In the genomic region with DNA sequence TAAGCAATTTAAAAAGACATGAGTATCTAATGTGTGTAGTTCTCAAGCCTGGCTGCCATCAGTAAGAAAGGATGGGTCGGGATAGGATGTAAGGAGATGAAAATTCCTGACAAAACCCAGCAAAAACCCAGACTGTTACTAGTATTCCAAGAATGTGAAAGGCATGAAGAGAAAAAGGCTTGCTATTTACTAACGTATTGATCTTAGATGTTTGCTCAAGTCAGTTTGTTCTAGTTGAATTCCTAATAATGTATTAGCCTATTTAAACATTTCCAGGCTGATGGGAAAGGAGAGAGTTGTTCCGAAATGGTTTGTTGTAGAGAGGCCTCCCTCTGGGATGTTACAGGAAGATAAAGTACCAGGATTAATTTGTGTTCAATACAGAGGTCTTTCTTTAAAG, we compare ENCODE assay signal across 18 cellular contexts.
DNase-seq lines count a peak whose midpoint lies in the region; ATAC-seq and TF ChIP-seq lines count a peak whose summit lies in the region.
"Had no signal": no experiment of that assay in that cellular context is flagged by ENCODE, and none has a peak within 500 bp of the region (broad histone marks: within the 10 kb centered on the region; RNA-seq: fewer than 3 reads in every experiment).

No MANE protein-coding gene starts in this region.

- no peak for TF ChIP-seq CTCF in AG10803 (conservative IDR thresholded peaks at IDR 0.05; ENCODE audit: low read length)
- TF ChIP-seq CTCF in endodermal cell (conservative IDR thresholded peaks at IDR 0.05), result no peak
- TF ChIP-seq CTCF in osteocyte (IDR thresholded peaks at IDR 0.05), result no peak
- TF ChIP-seq CTCF in esophagus muscularis mucosa (IDR thresholded peaks at IDR 0.05), result no peak

- ATAC-seq in HG02852 (IDR thresholded peaks at IDR 0.05; ENCODE audit: unreplicated experiment), result no peak
- ATAC-seq: activated CD8-positive, alpha-beta memory T cell treated with anti-CD3 and anti-CD28 coated beads, Interleukin-2, amount 10 ng/mL, durations not matched to agents 7 days and 5 days; activated T-helper 17 cell treated with anti-CD3 and anti-CD28 coated beads, Interleukin-2, amount 50 U/mL, for 72 hours had no signal

- WGBS in endodermal cell (ENCODE audit: insufficient coverage in 1 of 2, insufficient read length in 1 of 2), 2 experiments, result 89 to 93% methylated on average over 2 to 3 of the region's 3 CpGs
- WGBS in esophagus muscularis mucosa, result 85% methylated on average over 3 of the region's 3 CpGs

- H3K9ac ChIP-seq in endodermal cell (ENCODE audit: extremely low read depth, low read length, poor library complexity, severe bottlenecking), result no peak overlapping the region

- intact Hi-C loops in esophagus muscularis mucosa (cut with DNase I), result no loop called here

- no peak for TF ChIP-seq POLR2A in esophagus muscularis mucosa (IDR thresholded peaks at IDR 0.05; ENCODE audit: low read depth)

- H3K36me3 Mint-ChIP-seq in endodermal cell (ENCODE audit: low read depth) (peaks cover 71% of the 10 kb centered on the region), osteocyte (ENCODE audit: unreplicated experiment) (peaks cover 21% of the 10 kb centered on the region)
- H3K36me3 Mint-ChIP-seq: activated CD8-positive, alpha-beta memory T cell treated with anti-CD3 and anti-CD28 coated beads, Interleukin-2, amount 10 ng/mL, durations not matched to agents 7 days and 5 days; activated naive CD8-positive, alpha-beta T cell treated with anti-CD3 and anti-CD28 coated beads for 36 hours; CD4-positive, alpha-beta memory T cell had no signal

- H3K4me1 ChIP-seq in endodermal cell (ENCODE audit: control insufficient read depth, insufficient read depth, low read length) (no peaks in the 10 kb centered on the region), esophagus muscularis mucosa (peaks cover 0 to 10% (median 7%) of the 10 kb centered on the region in 4 donors)

- H3K27me3 ChIP-seq in endodermal cell (ENCODE audit: control insufficient read depth, insufficient read depth, low read length, poor library complexity, severe bottlenecking) (no peaks in the 10 kb centered on the region), esophagus muscularis mucosa (no peaks in the 10 kb centered on the region)
- H3K27me3 ChIP-seq: heart left ventricle had no signal

- H3K27ac Mint-ChIP-seq in endodermal cell (peak overlapping the region; percentile 81), osteocyte (ENCODE audit: unreplicated experiment) (peak overlapping the region; percentile 70)
- H3K27ac Mint-ChIP-seq: activated CD8-positive, alpha-beta memory T cell treated with anti-CD3 and anti-CD28 coated beads, Interleukin-2, amount 10 ng/mL, durations not matched to agents 7 days and 5 days; activated naive CD8-positive, alpha-beta T cell treated with anti-CD3 and anti-CD28 coated beads for 36 hours; activated T-helper 17 cell treated with anti-CD3 and anti-CD28 coated beads, Interleukin-2, amount 50 U/mL, for 72 hours; CD4-positive, alpha-beta memory T cell had no signal

- peaks cover 11% of the 10 kb centered on the region for H3K4me1 Mint-ChIP-seq in endodermal cell
- H3K4me1 Mint-ChIP-seq in osteocyte (ENCODE audit: unreplicated experiment), result peaks cover 24% of the 10 kb centered on the region
- H3K4me1 Mint-ChIP-seq: activated CD8-positive, alpha-beta memory T cell treated with anti-CD3 and anti-CD28 coated beads, Interleukin-2, amount 10 ng/mL, durations not matched to agents 7 days and 5 days; activated naive CD8-positive, alpha-beta T cell treated with anti-CD3 and anti-CD28 coated beads for 36 hours; activated T-helper 17 cell treated with anti-CD3 and anti-CD28 coated beads, Interleukin-2, amount 50 U/mL, for 72 hours; CD4-positive, alpha-beta memory T cell had no signal

- H3K36me3 ChIP-seq in endodermal cell (ENCODE audit: control insufficient read depth, insufficient read depth, low read length), result peaks cover 95% of the 10 kb centered on the region
- H3K36me3 ChIP-seq in esophagus muscularis mucosa, result peaks cover 11 to 63% (median 18%) of the 10 kb centered on the region in 4 donors

- H3K4me3 Mint-ChIP-seq in endodermal cell, result no peak overlapping the region
- no peak overlapping the region for H3K4me3 Mint-ChIP-seq in osteocyte (ENCODE audit: unreplicated experiment)
- H3K4me3 Mint-ChIP-seq: activated CD8-positive, alpha-beta memory T cell treated with anti-CD3 and anti-CD28 coated beads, Interleukin-2, amount 10 ng/mL, durations not matched to agents 7 days and 5 days; activated naive CD8-positive, alpha-beta T cell treated with anti-CD3 and anti-CD28 coated beads for 36 hours; activated T-helper 17 cell treated with anti-CD3 and anti-CD28 coated beads, Interleukin-2, amount 50 U/mL, for 72 hours; CD4-positive, alpha-beta memory T cell had no signal

- in situ Hi-C loops in ACHN (cut with HindIII; ENCODE audit: low pct_ligation_motif_present, low pct_unique_long_range_greater_than_20kb, low sequenced_read_pairs), result no loop called here

- no peaks in the 10 kb centered on the region for H3K9me3 Mint-ChIP-seq in endodermal cell
- H3K9me3 Mint-ChIP-seq in osteocyte (ENCODE audit: unreplicated experiment), result no peaks in the 10 kb centered on the region
- H3K9me3 Mint-ChIP-seq: activated naive CD8-positive, alpha-beta T cell treated with anti-CD3 and anti-CD28 coated beads for 36 hours; activated T-helper 17 cell treated with anti-CD3 and anti-CD28 coated beads, Interleukin-2, amount 50 U/mL, for 72 hours; CD4-positive, alpha-beta memory T cell had no signal

- H3K27ac ChIP-seq in endodermal cell (ENCODE audit: low read depth, low read length), result no peak overlapping the region
- no peak overlapping the region for H3K27ac ChIP-seq in esophagus muscularis mucosa (replicated peaks in 1 of 4)
- H3K27ac ChIP-seq: RWPE1 had no signal

- no peak overlapping the region for H3K4me3 ChIP-seq in AG10803 (ENCODE audit: low read length)
- H3K4me3 ChIP-seq in endodermal cell (ENCODE audit: low read length), result no peak overlapping the region
- H3K4me3 ChIP-seq in esophagus muscularis mucosa, result no peak overlapping the region
- H3K4me3 ChIP-seq: heart left ventricle had no signal

- peak; percentile 63 for DNase-seq in AG10803 (ENCODE audit: low read depth)
- DNase-seq in HuH-7.5 (ENCODE audit: low spot score), result peak; percentile 23
- no peak for DNase-seq in endodermal cell
- no peak for DNase-seq in osteocyte (ENCODE audit: extremely low spot score, unreplicated experiment)
- no peak for DNase-seq in esophagus muscularis mucosa (ENCODE audit: extremely low spot score)
- no peak for DNase-seq in ACHN
- no peak for DNase-seq in NCI-H2029 (lab: John Stamatoyannopoulos, UW)
- DNase-seq: activated CD4-positive, alpha-beta T cell treated with anti-CD3 and anti-CD28 coated beads for 48 hours; activated CD8-positive, alpha-beta memory T cell treated with anti-CD3 and anti-CD28 coated beads, Interleukin-2, amount 10 ng/mL, durations not matched to agents 7 days and 5 days; activated naive CD8-positive, alpha-beta T cell treated with anti-CD3 and anti-CD28 coated beads for 36 hours; CD4-positive, alpha-beta memory T cell; GOT3; NCI-H524 treated with DMSO at 0.1 percent for 48 hours; occipital lobe had no signal

- no peaks in the 10 kb centered on the region for H3K27me3 Mint-ChIP-seq in endodermal cell (ENCODE audit: insufficient read depth)
- no peaks in the 10 kb centered on the region for H3K27me3 Mint-ChIP-seq in osteocyte (ENCODE audit: unreplicated experiment)

- no peak for TF ChIP-seq EP300 in esophagus muscularis mucosa (IDR thresholded peaks at IDR 0.05)

- H3K9me3 ChIP-seq in endodermal cell (ENCODE audit: control insufficient read depth, low read length) (no peaks in the 10 kb centered on the region), esophagus muscularis mucosa (no peaks in the 10 kb centered on the region)
- H3K9me3 ChIP-seq: heart left ventricle had no signal

Comparison
In these comparisons a context has a peak if more than half of its experiments do, and no peak if none do; other contexts are left out.
1. DNase-seq: peak in AG10803 (single experiment) and HuH-7.5 (single experiment); none in endodermal cell (single experiment), osteocyte (single experiment), esophagus muscularis mucosa (single experiment), ACHN (single experiment) and NCI-H2029 (single experiment).